30 cellular contexts compared by ENCODE assay signal in genomic region chr9:87035868-87036267, GRCh38.
DNase-seq lines count a peak whose midpoint lies in the region; ATAC-seq, FAIRE-seq and TF ChIP-seq lines count a peak whose summit lies in the region.
"Had no signal": no experiment of that assay in that cellular context is flagged by ENCODE, and none has a peak within 500 bp of the region (broad histone marks: within the 10 kb centered on the region; RNA-seq: fewer than 3 reads in every experiment).

No MANE protein-coding gene starts in this region.

- H3K4me1 ChIP-seq in A673 (ENCODE audit: insufficient read depth, low read length, poor library complexity, severe bottlenecking) (peaks cover 37% of the 10 kb centered on the region), gastroesophageal sphincter (peaks cover 7 to 44% (median 15%) of the 10 kb centered on the region in 3 donors), sigmoid colon (peaks cover 0 to 58% (median 32%) of the 10 kb centered on the region in 4 donors)
- H3K4me1 ChIP-seq: adrenal gland, parathyroid adenoma, Peyer's patch, right lobe of liver had no signal

- CTCF ChIA-PET in A673 (lab: Charles Lee), result no interaction called here

- H3K27me3 ChIP-seq in A673 (replicated peaks; ENCODE audit: insufficient read depth, low read depth, low read length, poor library complexity) (no peaks in the 10 kb centered on the region), gastroesophageal sphincter (no peaks in the 10 kb centered on the region), sigmoid colon (no peaks in the 10 kb centered on the region)
- H3K27me3 ChIP-seq: adrenal gland, cardiac muscle cell, Peyer's patch, right lobe of liver had no signal

- POLR2A ChIA-PET in A673 (lab: Charles Lee; ENCODE audit: low non-redundant PET), result no interaction called here

- H3K9me3 Mint-ChIP-seq in activated CD4-positive, alpha-beta T cell treated with anti-CD3 and anti-CD28 coated beads, Interleukin-2, amount 10 ng/mL, durations not matched to agents 24 days and 14 days, result no peaks in the 10 kb centered on the region
- H3K9me3 Mint-ChIP-seq: activated T-helper 1 cell treated with anti-CD3 and anti-CD28 coated beads, Interleukin-12 subunit alpha, Interleukin-12 subunit beta, Interleukin-2, Interleukin-4 antibody, amounts not matched to agents 30 ng/mL and 10 ng/mL and 1 ng/mL, durations not matched to agents 14 hours and 24 hours and 36 hours; natural killer cell; WTC11 had no signal

- TF ChIP-seq CTCF in A673 (conservative IDR thresholded peaks at IDR 0.05; ENCODE audit: low read depth, low read length), result no peak
- no peak for TF ChIP-seq CTCF in gastroesophageal sphincter (IDR thresholded peaks at IDR 0.05)
- no peak for TF ChIP-seq CTCF in sigmoid colon (IDR thresholded peaks at IDR 0.05)

- no peaks in the 10 kb centered on the region for H3K27me3 Mint-ChIP-seq in activated CD4-positive, alpha-beta T cell treated with anti-CD3 and anti-CD28 coated beads, Interleukin-2, amount 10 ng/mL, durations not matched to agents 24 days and 14 days

- TF ChIP-seq POLR2A in gastroesophageal sphincter (IDR thresholded peaks at IDR 0.05), result no peak
- no peak for TF ChIP-seq POLR2A in sigmoid colon (IDR thresholded peaks at IDR 0.05)

- H3K9me3 ChIP-seq in A673 (ENCODE audit: low read depth, low read length, poor library complexity, severe bottlenecking) (no peaks in the 10 kb centered on the region), gastroesophageal sphincter (no peaks in the 10 kb centered on the region), sigmoid colon (no peaks in the 10 kb centered on the region)
- H3K9me3 ChIP-seq: A549, adrenal gland, Peyer's patch, right lobe of liver had no signal

- TF ChIP-seq EP300 in gastroesophageal sphincter (IDR thresholded peaks at IDR 0.05) (no peak), sigmoid colon (IDR thresholded peaks at IDR 0.05) (no peak)

- H3K36me3 ChIP-seq in A673 (ENCODE audit: insufficient read depth, low read length, poor library complexity, severe bottlenecking), result no peaks in the 10 kb centered on the region
- H3K36me3 ChIP-seq in gastroesophageal sphincter, result no peaks in the 10 kb centered on the region
- no peaks in the 10 kb centered on the region for H3K36me3 ChIP-seq in sigmoid colon
- H3K36me3 ChIP-seq: adrenal gland, cardiac muscle cell, Peyer's patch, right lobe of liver had no signal

- BruUV-seq in A673 (replicated peaks; lab: Mats Ljungman, UMichigan), result no TSS peak

- no peaks in the 10 kb centered on the region for H3K36me3 Mint-ChIP-seq in activated CD4-positive, alpha-beta T cell treated with anti-CD3 and anti-CD28 coated beads, Interleukin-2, amount 10 ng/mL, durations not matched to agents 24 days and 14 days (ENCODE audit: low read depth)
- H3K36me3 Mint-ChIP-seq: natural killer cell had no signal

- no peak overlapping the region for H3K4me3 Mint-ChIP-seq in activated CD4-positive, alpha-beta T cell treated with anti-CD3 and anti-CD28 coated beads, Interleukin-2, amount 10 ng/mL, durations not matched to agents 24 days and 14 days
- H3K4me3 Mint-ChIP-seq: activated naive CD4-positive, alpha-beta T cell treated with anti-CD3 and anti-CD28 coated beads for 36 hours; activated T-helper 1 cell treated with anti-CD3 and anti-CD28 coated beads, Interleukin-12 subunit alpha, Interleukin-12 subunit beta, Interleukin-2, Interleukin-4 antibody, amounts not matched to agents 30 ng/mL and 10 ng/mL and 1 ng/mL, durations not matched to agents 14 hours and 24 hours and 36 hours; dendritic cell treated with granulocyte-macrophage colony-stimulating factor and Interleukin-4, amounts not matched to agents 40 ng/mL and 50 ng/mL, for 4 days; endodermal cell; natural killer cell; WTC11 had no signal

- WGBS in gastroesophageal sphincter (ENCODE audit: low coverage in 1 of 2), 2 donors, result 0 to 8% methylated on average over 5 of the region's 5 CpGs
- 59 to 78% methylated on average over 5 of the region's 5 CpGs for WGBS in sigmoid colon, 2 donors

- H3K4me3 ChIP-seq in A673 (ENCODE audit: low read depth, low read length, poor library complexity, severe bottlenecking), result no peak overlapping the region
- no peak overlapping the region for H3K4me3 ChIP-seq in gastroesophageal sphincter
- H3K4me3 ChIP-seq in sigmoid colon, result no peak overlapping the region
- H3K4me3 ChIP-seq: A549, adrenal gland, cardiac muscle cell, K562, Peyer's patch, right lobe of liver had no signal

- no peak overlapping the region for H3K27ac Mint-ChIP-seq in activated CD4-positive, alpha-beta T cell treated with anti-CD3 and anti-CD28 coated beads, Interleukin-2, amount 10 ng/mL, durations not matched to agents 24 days and 14 days
- H3K27ac Mint-ChIP-seq: activated naive CD4-positive, alpha-beta T cell treated with anti-CD3 and anti-CD28 coated beads for 36 hours; activated T-helper 1 cell treated with anti-CD3 and anti-CD28 coated beads, Interleukin-12 subunit alpha, Interleukin-12 subunit beta, Interleukin-2, Interleukin-4 antibody, amounts not matched to agents 30 ng/mL and 10 ng/mL and 1 ng/mL, durations not matched to agents 14 hours and 24 hours and 36 hours; dendritic cell treated with granulocyte-macrophage colony-stimulating factor and Interleukin-4, amounts not matched to agents 40 ng/mL and 50 ng/mL, for 4 days; endodermal cell; natural killer cell; WTC11 had no signal

- ATAC-seq in gastroesophageal sphincter, result no peak
- ATAC-seq: A549, HCT116, K562, natural killer cell, right lobe of liver, WTC11 had no signal

- intact Hi-C loops in A673 (cut with micrococcal nuclease; ENCODE audit: unreplicated experiment), result no loop called here
- intact Hi-C loops in sigmoid colon (cut with DNase I), result loop anchor here (2.0 kb wide), 2 partner anchors 85 to 89 kb away; partner anchors contain the start of gene GAS1
- intact Hi-C loops in activated CD4-positive, alpha-beta T cell treated with anti-CD3 and anti-CD28 coated beads, Interleukin-2, amount 10 ng/mL, durations not matched to agents 24 days and 14 days (cut with micrococcal nuclease), result no loop called here

- H3K4me1 Mint-ChIP-seq in activated CD4-positive, alpha-beta T cell treated with anti-CD3 and anti-CD28 coated beads, Interleukin-2, amount 10 ng/mL, durations not matched to agents 24 days and 14 days, result no peaks in the 10 kb centered on the region
- H3K4me1 Mint-ChIP-seq: natural killer cell had no signal

- DNase-seq in A673 (ENCODE audit: low spot score) (no peak), M059J (ENCODE audit: low read depth) (peak; percentile 17), sigmoid colon (no peak), HuH-7 (ENCODE audit: low spot score) (no peak), NOMO-1 (lab: John Stamatoyannopoulos, UW; ENCODE audit: unreplicated experiment in 2 of 2) (no peak), GM19239 (ENCODE audit: insufficient read length, low spot score) (no peak)
- no peak for DNase-seq in activated CD4-positive, alpha-beta T cell treated with anti-CD3 and anti-CD28 coated beads, Interleukin-2, amount 10 ng/mL, durations not matched to agents 24 days and 14 days
- DNase-seq: activated naive CD4-positive, alpha-beta T cell treated with anti-CD3 and anti-CD28 coated beads for 36 hours; adrenal gland; DMS153; endodermal cell; islet precursor cell; midbrain; MM.1S; natural killer cell; NCI-H2029; NCI-H2227 treated with DMSO at 0.1 percent for 48 hours; NCI-H526 treated with DMSO at 0.1 percent for 48 hours; Peyer's patch; right lobe of liver; stimulated activated naive CD4-positive, alpha-beta T cell treated with Interleukin-2 at 50 U/mL for 16 hours had no signal

- no peak for FAIRE-seq in GM19239 (lab: Jason Lieb, UNC)
- FAIRE-seq: A549, K562 had no signal

- H3K27ac ChIP-seq in A673 (ENCODE audit: low read depth, low read length, poor library complexity, severe bottlenecking), result peak overlapping the region; percentile 12
- peak overlapping the region; percentile 69 to 84 (median 82) for H3K27ac ChIP-seq in gastroesophageal sphincter
- peak overlapping the region; percentile 77 to 85 (median 82) for H3K27ac ChIP-seq in sigmoid colon
- H3K27ac ChIP-seq: A549, adrenal gland, cardiac muscle cell, parathyroid adenoma, right lobe of liver had no signal

Comparison
In these comparisons a context has a peak if more than half of its experiments do, and no peak if none do; other contexts are left out.
1. H3K27ac ChIP-seq: peak in every context shown above with its lines; median percentile 82 in sigmoid colon; 82 in gastroesophageal sphincter; 12 in A673.